22 cellular contexts compared by ENCODE assay signal in the genomic region with DNA sequence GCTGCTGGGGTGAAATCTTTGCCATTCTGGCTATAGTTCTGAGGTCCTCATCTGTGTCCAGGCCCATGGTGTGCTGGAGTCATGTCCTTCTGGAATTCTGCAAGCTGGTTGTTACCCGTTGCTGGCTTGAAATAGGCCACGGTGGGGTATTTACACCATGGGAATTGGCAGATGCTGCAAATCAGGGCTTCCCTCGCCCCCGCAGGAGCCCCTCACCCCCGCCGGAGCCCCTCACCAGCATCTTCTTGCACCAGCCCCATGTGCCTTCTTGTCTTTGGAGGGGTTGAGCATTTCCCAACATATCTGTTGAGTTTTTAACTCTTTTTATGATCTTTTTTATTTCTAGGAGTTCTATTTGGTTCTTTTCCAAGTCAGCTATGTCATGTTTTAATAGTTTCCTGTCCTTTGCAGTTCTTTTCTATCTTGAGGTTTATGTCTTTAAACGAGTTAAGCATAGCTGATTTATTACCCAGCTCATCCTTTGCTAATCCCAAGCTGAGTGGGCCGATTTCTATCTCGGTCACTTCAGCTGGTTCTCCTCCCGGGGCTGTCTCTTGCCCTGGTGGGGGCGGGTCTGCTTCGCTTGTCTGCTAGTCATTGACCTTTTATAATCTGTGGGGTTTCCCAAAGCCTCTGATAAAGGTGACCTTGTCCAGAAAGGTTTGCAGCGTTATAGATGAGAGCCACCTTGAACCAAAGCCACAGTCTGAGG. TPM values are rescaled to one million over a fixed set of nuclear protein-coding genes. Genes with fewer than 3 reads are reported as not detected.
"Had no signal": no experiment of that assay in that cellular context is flagged by ENCODE, and none has a peak within 500 bp of the region (broad histone marks: within the 10 kb centered on the region; RNA-seq: fewer than 3 reads in every experiment).

No MANE protein-coding gene starts in this region.

- DNase-seq: activated CD4-positive, alpha-beta T cell treated with anti-CD3 and anti-CD28 coated beads, Interleukin-2, amount 50 U/mL, for 4 hours; activated CD4-positive, CD25-positive, alpha-beta regulatory T cell treated with anti-CD3 and anti-CD28 coated beads, Interleukin-2, amount 50 U/mL, for 72 hours; activated effector memory CD4-positive, alpha-beta T cell treated with Interleukin-2 at 50 U/mL for 16 hours; activated naive CD4-positive, alpha-beta T cell treated with anti-CD3 and anti-CD28 coated beads, Interleukin-2, amount 50 U/mL, for 16 hours; activated T-cell treated with anti-CD3 and anti-CD28 coated beads, Interleukin-2, amount 50 U/mL, for 4 hours; body of pancreas; cortex of kidney; effector CD4-positive, alpha-beta T cell; foreskin melanocyte; head of caudate nucleus; immature natural killer cell; left cardiac atrium; lower lobe of right lung; midbrain; ovary; sigmoid colon; stimulated activated naive B cell treated with anti-CD40 and anti-IgM and Interleukin-4, amounts not matched to agents 10 μg/mL and 1 μg/mL and 100 μg/mL, for 72 hours; T-cell; T-helper 9 cell; transverse colon had no signal

- H3K36me3 ChIP-seq: lower lobe of right lung, neural progenitor cell, ovary, sigmoid colon, transverse colon had no signal

- H3K27me3 ChIP-seq: body of pancreas, neural progenitor cell, ovary, transverse colon had no signal

- H3K27ac ChIP-seq: body of pancreas, lower lobe of right lung, neural progenitor cell, ovary, transverse colon had no signal

- H3K4me1 ChIP-seq: body of pancreas, lower lobe of right lung, neural progenitor cell had no signal

- H3K4me3 ChIP-seq: body of pancreas, lower lobe of right lung, neural progenitor cell, ovary, sigmoid colon, transverse colon had no signal

- ATAC-seq: activated T-cell treated with anti-CD3 and anti-CD28 coated beads, Interleukin-2, amount 50 U/mL, for 4 hours; body of pancreas; left cardiac atrium; lower lobe of right lung; stimulated activated naive B cell treated with anti-CD40 and anti-IgM and Interleukin-4, amounts not matched to agents 10 μg/mL and 1 μg/mL and 100 μg/mL, for 72 hours; T-cell had no signal

- H3K4me2 ChIP-seq: neural progenitor cell had no signal

- H3K9me3 ChIP-seq: body of pancreas, lower lobe of right lung, ovary, transverse colon had no signal

- H2AFZ ChIP-seq: neural progenitor cell had no signal

- H3K9ac ChIP-seq: neural progenitor cell had no signal

RNA-seq across cellular contexts. Expression of a gene that starts 17.6 kb away (rescaled TPM):
- total RNA-seq: myocyte had no signal
- polyA plus RNA-seq: immature natural killer cell had no signal
